ENCODE assay signal across 27 cellular contexts in genomic region chr10:28913850-28914249, GRCh38.
DNase-seq lines count a peak whose midpoint lies in the region; ATAC-seq and TF ChIP-seq lines count a peak whose summit lies in the region.
"Had no signal": no experiment of that assay in that cellular context is flagged by ENCODE, and none has a peak within 500 bp of the region (broad histone marks: within the 10 kb centered on the region; RNA-seq: fewer than 3 reads in every experiment).

No MANE protein-coding gene starts in this region.

- no peak overlapping the region for H3K27ac ChIP-seq in right atrium auricular region
- H3K27ac ChIP-seq: 22Rv1, dorsolateral prefrontal cortex, SJSA1, transverse colon had no signal

- ATAC-seq in Right ventricle myocardium inferior = no peak
- ATAC-seq in Right ventricle myocardium superior (ENCODE audit: poor library complexity) = no peak
- ATAC-seq: natural killer cell; stimulated activated naive CD8-positive, alpha-beta T cell treated with anti-CD3 and anti-CD28 coated beads, Interleukin-15, amount 100 ng/mL, for 72 hours had no signal

- H3K27me3 ChIP-seq in right atrium auricular region = no peaks in the 10 kb centered on the region
- H3K27me3 ChIP-seq: BE2C, dorsolateral prefrontal cortex, SJSA1, transverse colon had no signal

- TF ChIP-seq CTCF in right atrium auricular region (IDR thresholded peaks at IDR 0.05) = no peak

- intact Hi-C loops in Right ventricle myocardium inferior (cut with DNase I) (no loop called here), Right ventricle myocardium superior (cut with DNase I) (no loop called here)

- H3K4me1 ChIP-seq in right atrium auricular region = no peaks in the 10 kb centered on the region
- H3K4me1 ChIP-seq: BE2C, transverse colon had no signal

- H3K4me3 ChIP-seq in right atrium auricular region = no peak overlapping the region
- H3K4me3 ChIP-seq: dorsolateral prefrontal cortex, SJSA1, transverse colon had no signal

- DNase-seq in right atrium auricular region (ENCODE audit: low spot score) = peak; percentile 56
- no peak for DNase-seq in Right ventricle myocardium inferior (ENCODE audit: missing footprints)
- DNase-seq in SW480 (ENCODE audit: low spot score) = peak; percentile 97
- DNase-seq in left kidney (ENCODE audit: low read depth, low spot score) = peak; percentile 88
- DNase-seq in RKO (ENCODE audit: low spot score) = no peak
- DNase-seq in NCI-H526 (lab: John Stamatoyannopoulos, UW) = no peak
- no peak for DNase-seq in SW 1271 (lab: John Stamatoyannopoulos, UW)
- no peak for DNase-seq in Right ventricle myocardium superior
- DNase-seq: activated CD4-positive, alpha-beta T cell treated with anti-CD3 and anti-CD28 coated beads, Interleukin-2, amount 50 U/mL, for 4 hours; activated naive CD4-positive, alpha-beta T cell; activated T-cell treated with anti-CD3 and anti-CD28 coated beads for 4 hours; BE2C; central memory CD4-positive, alpha-beta T cell; dorsolateral prefrontal cortex; hippocampal formation; islet precursor cell; mesendoderm; natural killer cell; NCI-H2171 treated with DMSO at 0.1 percent for 48 hours; NCI-H82; OCI-M1; posterior cingulate gyrus; stimulated activated CD4-positive, alpha-beta T cell treated with anti-CD3 and anti-CD28 coated beads, Interleukin-4, amount 100 ng/mL, for 24 hours; stimulated activated naive CD8-positive, alpha-beta T cell treated with anti-CD3 and anti-CD28 coated beads, Interleukin-15, amount 100 ng/mL, for 72 hours; transverse colon had no signal

- H3K36me3 ChIP-seq in right atrium auricular region = no peaks in the 10 kb centered on the region
- H3K36me3 ChIP-seq: BE2C, SJSA1, transverse colon had no signal

- no peaks in the 10 kb centered on the region for H3K9me3 ChIP-seq in right atrium auricular region
- H3K9me3 ChIP-seq: BE2C, SJSA1, transverse colon had no signal

Comparison
In these comparisons a context has a peak if more than half of its experiments do, and no peak if none do; other contexts are left out.
1. DNase-seq: peak in right atrium auricular region (single experiment), SW480 (single experiment) and left kidney (single experiment); none in Right ventricle myocardium inferior (single experiment), RKO (single experiment), NCI-H526 (0 of 2), SW 1271 (0 of 2) and Right ventricle myocardium superior (single experiment).